Comparison of ENCODE assay signal across 1 cellular context in genomic region chr3:48466386-48467109, GRCh38.
TF ChIP-seq lines count a peak whose summit lies in the region.

No MANE protein-coding gene starts in this region.

TF ChIP-seq in GM12878, 131 proteins besides CTCF, POLR2A, EP300 and RAD21:
- TF ChIP-seq STAT1 (conservative IDR thresholded peaks at IDR 0.05) (no peak), PML (IDR thresholded peaks at IDR 0.05; ENCODE audit: low read length) (0 out of 2 replicates have a peak, but pooled peaks have one; percentile 6), SUPT20H (IDR thresholded peaks at IDR 0.05; ENCODE audit: borderline replicate concordance, control insufficient read depth, low read depth, low read length) (no peak), MTA3 (IDR thresholded peaks at IDR 0.05; ENCODE audit: borderline replicate concordance, low read length) (peak; percentile 45; the same call in 1 of the 2 replicates), EZH2 (IDR thresholded peaks at IDR 0.05; ENCODE audit: borderline replicate concordance, control insufficient read depth, low read depth, low read length) (no peak), SREBF2 (IDR thresholded peaks at IDR 0.05; ENCODE audit: low read length) (no peak), POLR2AphosphoS5 (IDR thresholded peaks at IDR 0.05; ENCODE audit: low read length) (peak; percentile 40; the same call in 1 of the 2 replicates), ATF2 (IDR thresholded peaks at IDR 0.05; ENCODE audit: low read length) (no peak), PBX3 (IDR thresholded peaks at IDR 0.05; ENCODE audit: insufficient replicate concordance, low read depth, low read length) (no peak), MAX (IDR thresholded peaks at IDR 0.05; ENCODE audit: low read depth, low read length) (0 out of 2 replicates have a peak, but pooled peaks have one; percentile 30), HSF1 (IDR thresholded peaks at IDR 0.05; ENCODE audit: low read depth, low read length) (no peak), RUNX3 (IDR thresholded peaks at IDR 0.05; ENCODE audit: low read length) (peak; percentile 2), USF1 (IDR thresholded peaks at IDR 0.05; ENCODE audit: borderline replicate concordance, extremely low read length, insufficient read depth, low read depth, low read length) (no peak), IKZF1 (conservative IDR thresholded peaks at IDR 0.05) (0 out of 2 replicates have a peak, but pooled peaks have one; percentile 1), IKZF2 (IDR thresholded peaks at IDR 0.05) (0 out of 4 replicates have a peak, but pooled peaks of 1 of the 2 experiments have one; percentile 0), ZNF24 (IDR thresholded peaks at IDR 0.05) (no peak), HDAC6 (IDR thresholded peaks at IDR 0.05; ENCODE audit: unreplicated experiment) (no peak), SMC3 (IDR thresholded peaks at IDR 0.05; ENCODE audit: borderline replicate concordance, low read length) (0 out of 2 replicates have a peak, but pooled peaks have one; percentile 8), RELB (IDR thresholded peaks at IDR 0.05; ENCODE audit: low read depth) (peak; percentile 12; the same call in 1 of the 2 replicates), NKRF (conservative IDR thresholded peaks at IDR 0.05) (peak; percentile 60; the same call in 1 of the 2 replicates), YY1 (IDR thresholded peaks at IDR 0.05; ENCODE audit: low read depth, low read length) (0 out of 2 replicates have a peak, but pooled peaks have one; percentile 4)
TF ChIP-seq in GM12878: peak in this region for 11.
